Comparison of ENCODE assay signal across 16 cellular contexts in genomic region chrX:132037479-132037993, GRCh38. TPM values are rescaled to one million over a fixed set of nuclear protein-coding genes. Genes with fewer than 3 reads are reported as not detected.
A peak's percentile ranks its signal among the peaks of the same experiment; 100 is the strongest.
DNase-seq lines count a peak whose midpoint lies in the region; ATAC-seq and TF ChIP-seq lines count a peak whose summit lies in the region.
"Had no signal": no experiment of that assay in that cellular context is flagged by ENCODE, and none has a peak within 500 bp of the region (broad histone marks: within the 10 kb centered on the region; RNA-seq: fewer than 3 reads in every experiment).

No MANE protein-coding gene starts in this region.

- H3K9me3 ChIP-seq in T-helper 17 cell (ENCODE audit: control insufficient read depth, low read length, poor library complexity, severe bottlenecking) (no peaks in the 10 kb centered on the region), left lung (no peaks in the 10 kb centered on the region)

- peak overlapping the region; percentile 49 for H3K27ac Mint-ChIP-seq in activated naive CD8-positive, alpha-beta T cell treated with anti-CD3 and anti-CD28 coated beads, Interleukin-2, amount 50 U/mL, for 24 hours
- no peak overlapping the region for H3K27ac Mint-ChIP-seq in activated naive CD8-positive, alpha-beta T cell treated with anti-CD3 and anti-CD28 coated beads for 36 hours
- no peak overlapping the region for H3K27ac Mint-ChIP-seq in T-helper 17 cell
- H3K27ac Mint-ChIP-seq: CD8-positive, alpha-beta T cell had no signal

- H3K79me2 ChIP-seq in mesendoderm (ENCODE audit: control insufficient read depth, insufficient read depth, low read length): peaks cover 14% of the 10 kb centered on the region

- no peak overlapping the region for H3K23ac ChIP-seq in mesendoderm (ENCODE audit: low read length)

- H3K4ac ChIP-seq in mesendoderm (ENCODE audit: low read depth, low read length): no peak overlapping the region

- no peak overlapping the region for H2BK120ac ChIP-seq in mesendoderm (ENCODE audit: low read depth, low read length)

- H3K79me1 ChIP-seq in mesendoderm (ENCODE audit: low read length): no peaks in the 10 kb centered on the region

- no peak overlapping the region for H2BK5ac ChIP-seq in mesendoderm (ENCODE audit: low read length)

- no peak for ATAC-seq in activated naive CD8-positive, alpha-beta T cell treated with anti-CD3 and anti-CD28 coated beads, Interleukin-2, amount 50 U/mL, for 24 hours
- no peak for ATAC-seq in T-helper 17 cell
- no peak for ATAC-seq in left lung
- ATAC-seq: CD8-positive, alpha-beta T cell had no signal

- H3K27ac ChIP-seq in mesendoderm (ENCODE audit: low read depth, low read length) (no peak overlapping the region), left lung (no peak overlapping the region)

- H2AK5ac ChIP-seq in mesendoderm (ENCODE audit: low read length): no peak overlapping the region

- H3K9me3 Mint-ChIP-seq in activated naive CD8-positive, alpha-beta T cell treated with anti-CD3 and anti-CD28 coated beads, Interleukin-2, amount 50 U/mL, for 24 hours: no peaks in the 10 kb centered on the region
- H3K9me3 Mint-ChIP-seq in activated naive CD8-positive, alpha-beta T cell treated with anti-CD3 and anti-CD28 coated beads for 36 hours: no peaks in the 10 kb centered on the region
- H3K9me3 Mint-ChIP-seq: CD8-positive, alpha-beta T cell had no signal

- H3K4me1 Mint-ChIP-seq in activated naive CD8-positive, alpha-beta T cell treated with anti-CD3 and anti-CD28 coated beads, Interleukin-2, amount 50 U/mL, for 24 hours: peaks cover 72% of the 10 kb centered on the region
- peaks cover 46% of the 10 kb centered on the region for H3K4me1 Mint-ChIP-seq in activated naive CD8-positive, alpha-beta T cell treated with anti-CD3 and anti-CD28 coated beads for 36 hours
- peaks cover 24% of the 10 kb centered on the region for H3K4me1 Mint-ChIP-seq in T-helper 17 cell

- no peak overlapping the region for H4K5ac ChIP-seq in mesendoderm (ENCODE audit: low read length)

- no peak for DNase-seq in activated naive CD8-positive, alpha-beta T cell treated with anti-CD3 and anti-CD28 coated beads, Interleukin-2, amount 50 U/mL, for 24 hours
- DNase-seq in activated naive CD8-positive, alpha-beta T cell treated with anti-CD3 and anti-CD28 coated beads for 36 hours: no peak
- DNase-seq in T-helper 17 cell (no peak), mesendoderm (peak; percentile 28), pons (ENCODE audit: low spot score) (no peak), C1 segment of cervical spinal cord (lab: John Stamatoyannopoulos, UW) (no peak), left lung (no peak)
- DNase-seq in activated CD4-positive, CD25-positive, alpha-beta regulatory T cell (lab: John Stamatoyannopoulos, UW): no peak
- DNase-seq: CD8-positive, alpha-beta T cell; HCEC 1CT; KBM-7; NCI-H1436; NCI-H2029 treated with DMSO at 0.1 percent for 48 hours; NCI-H446; NCI-H69; SHP77 had no signal

- no peak for TF ChIP-seq CTCF in left lung (IDR thresholded peaks at IDR 0.05)

- H3K4me1 ChIP-seq in mesendoderm (ENCODE audit: control insufficient read depth, low read depth, low read length): no peaks in the 10 kb centered on the region
- H3K4me1 ChIP-seq in left lung: no peaks in the 10 kb centered on the region

- no peak overlapping the region for H4K8ac ChIP-seq in mesendoderm (ENCODE audit: low read depth, low read length)

- no peak overlapping the region for H3K9ac ChIP-seq in mesendoderm (ENCODE audit: low read length)

- H2BK15ac ChIP-seq in mesendoderm (replicated peaks; ENCODE audit: low read depth): no peak overlapping the region

- H3K36me3 ChIP-seq in mesendoderm (ENCODE audit: control insufficient read depth, insufficient read depth, low read length): no peaks in the 10 kb centered on the region
- H3K36me3 ChIP-seq in left lung: no peaks in the 10 kb centered on the region

- H3K56ac ChIP-seq in mesendoderm (ENCODE audit: low read length): no peak overlapping the region

- H3K4me2 ChIP-seq in mesendoderm (ENCODE audit: low read length): no peak overlapping the region

- H3K27me3 Mint-ChIP-seq in activated naive CD8-positive, alpha-beta T cell treated with anti-CD3 and anti-CD28 coated beads, Interleukin-2, amount 50 U/mL, for 24 hours: no peaks in the 10 kb centered on the region
- H3K27me3 Mint-ChIP-seq in activated naive CD8-positive, alpha-beta T cell treated with anti-CD3 and anti-CD28 coated beads for 36 hours: no peaks in the 10 kb centered on the region
- H3K27me3 Mint-ChIP-seq in T-helper 17 cell: no peaks in the 10 kb centered on the region

- H3K4me3 ChIP-seq in mesendoderm (ENCODE audit: low read length) (no peak overlapping the region), left lung (no peak overlapping the region)

- H3K4me3 Mint-ChIP-seq in activated naive CD8-positive, alpha-beta T cell treated with anti-CD3 and anti-CD28 coated beads, Interleukin-2, amount 50 U/mL, for 24 hours: no peak overlapping the region
- H3K4me3 Mint-ChIP-seq in activated naive CD8-positive, alpha-beta T cell treated with anti-CD3 and anti-CD28 coated beads for 36 hours: no peak overlapping the region
- H3K4me3 Mint-ChIP-seq in T-helper 17 cell: peak overlapping the region; percentile 50

- WGBS in mesendoderm (ENCODE audit: extremely low coverage, insufficient coverage, low lambda C conversion rate): no CpG with 5 or more reads among the region's 5 CpGs

- intact Hi-C loops in left lung (cut with DNase I): no loop called here

- H3K18ac ChIP-seq in mesendoderm (ENCODE audit: low read length): no peak overlapping the region

- H3K27me3 ChIP-seq in mesendoderm (ENCODE audit: insufficient read depth, low read length, poor library complexity) (no peaks in the 10 kb centered on the region), left lung (peaks cover 0 to 32% of the 10 kb centered on the region in 2 donors)

- peaks cover 7% of the 10 kb centered on the region for H3K36me3 Mint-ChIP-seq in activated naive CD8-positive, alpha-beta T cell treated with anti-CD3 and anti-CD28 coated beads, Interleukin-2, amount 50 U/mL, for 24 hours (ENCODE audit: low read depth)
- H3K36me3 Mint-ChIP-seq in activated naive CD8-positive, alpha-beta T cell treated with anti-CD3 and anti-CD28 coated beads for 36 hours: peaks cover 12% of the 10 kb centered on the region
- no peaks in the 10 kb centered on the region for H3K36me3 Mint-ChIP-seq in T-helper 17 cell (ENCODE audit: low read depth)

RNA-seq across cellular contexts. Expression of gene STK26, which starts 14.4 kb away (rescaled TPM):
- total RNA-seq in activated naive CD8-positive, alpha-beta T cell treated with anti-CD3 and anti-CD28 coated beads for 36 hours: 10 to 100 TPM; 76.4 TPM
- total RNA-seq in T-helper 17 cell: 10 to 100 TPM; 25.2 to 34.3 TPM
- 69.3 TPM for polyA plus RNA-seq in mesendoderm (2013, experiment 1 of 2)
- 71.4 TPM for polyA plus RNA-seq in mesendoderm (2013, experiment 2 of 2)
- 10 to 100 TPM; 18.0 to 21.2 TPM for total RNA-seq in left lung
